ENCODE assay signal across 19 cellular contexts in the genomic region with DNA sequence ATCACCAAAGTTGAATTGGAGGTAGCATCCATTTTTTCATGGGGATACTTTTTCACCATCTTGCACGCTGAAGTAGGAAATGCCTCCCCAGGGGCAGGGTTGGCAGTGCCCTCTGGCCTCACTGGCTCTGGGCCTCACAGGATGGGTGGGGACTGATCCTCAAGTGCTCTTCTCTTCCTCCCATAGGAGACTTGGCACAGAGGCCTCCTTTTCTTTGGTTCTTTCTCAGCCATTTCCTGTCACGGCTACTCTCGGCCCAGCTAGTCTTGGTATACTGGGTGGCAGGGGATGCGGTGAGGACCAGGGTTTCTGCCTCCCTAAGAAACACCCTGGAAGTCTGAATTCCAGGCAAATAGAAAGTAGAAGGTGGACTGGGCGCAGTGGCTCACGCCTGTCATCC. TPM values are rescaled to one million over a fixed set of nuclear protein-coding genes. Genes with fewer than 3 reads are reported as not detected.
DNase-seq lines count a peak whose midpoint lies in the region; ATAC-seq and TF ChIP-seq lines count a peak whose summit lies in the region.
"Had no signal": no experiment of that assay in that cellular context is flagged by ENCODE, and none has a peak within 500 bp of the region (broad histone marks: within the 10 kb centered on the region; RNA-seq: fewer than 3 reads in every experiment).

No MANE protein-coding gene starts in this region.

- peak overlapping the region; percentile 41 for H3K27ac Mint-ChIP-seq in CD8-positive, alpha-beta T cell
- H3K27ac Mint-ChIP-seq in effector memory CD8-positive, alpha-beta T cell, result no peak overlapping the region
- H3K27ac Mint-ChIP-seq: activated naive CD8-positive, alpha-beta T cell treated with anti-CD3 and anti-CD28 coated beads, Interleukin-2, amount 10 ng/mL, durations not matched to agents 7 days and 5 days; CD4-positive, alpha-beta T cell; T-helper 2 cell treated with Interferon-gamma antibody and Interleukin-4, amounts not matched to agents 5 μg/mL and 100 μg/mL, for 36 hours had no signal

- CTCF ChIA-PET in CD8-positive, alpha-beta T cell (lab: Charles Lee), result interaction anchor here (1.0 to 2.6 kb wide), 3 partner anchors 11 to 88 kb away, joined by 4 to 9 read pairs (median 5); no protein-coding TSS in a partner anchor

- no peak for TF ChIP-seq CTCF in CD8-positive, alpha-beta T cell (IDR thresholded peaks at IDR 0.05)
- TF ChIP-seq CTCF in right atrium auricular region (IDR thresholded peaks at IDR 0.05) (no peak), gastrocnemius medialis (IDR thresholded peaks at IDR 0.05 in 4 of 5, conservative IDR thresholded peaks at IDR 0.05 in 1 of 5) (no peak)

- H3K4me3 ChIP-seq in CD8-positive, alpha-beta T cell (ENCODE audit: low read depth, low read length), result no peak overlapping the region
- H3K4me3 ChIP-seq in adipocyte (ENCODE audit: low read length), result peak overlapping the region; percentile 22
- no peak overlapping the region for H3K4me3 ChIP-seq in right atrium auricular region
- no peak overlapping the region for H3K4me3 ChIP-seq in gastrocnemius medialis

- POLR2A ChIA-PET in CD8-positive, alpha-beta T cell (lab: Charles Lee), result interaction anchor here (1.2 kb wide), 1 partner anchor 11 kb away, joined by 7 read pairs; no protein-coding TSS in a partner anchor

- peaks cover 46% of the 10 kb centered on the region for H3K36me3 ChIP-seq in CD8-positive, alpha-beta T cell (ENCODE audit: insufficient read depth, low read length)
- no peaks in the 10 kb centered on the region for H3K36me3 ChIP-seq in adipocyte (ENCODE audit: control insufficient read depth, insufficient read depth, low read length, severe bottlenecking)
- H3K36me3 ChIP-seq in right atrium auricular region, result no peaks in the 10 kb centered on the region
- no peaks in the 10 kb centered on the region for H3K36me3 ChIP-seq in gastrocnemius medialis
- H3K36me3 ChIP-seq: WERI-Rb-1 had no signal

- H3K36me3 Mint-ChIP-seq in CD8-positive, alpha-beta T cell, result peaks cover 52% of the 10 kb centered on the region
- peaks cover 6% of the 10 kb centered on the region for H3K36me3 Mint-ChIP-seq in effector memory CD8-positive, alpha-beta T cell (ENCODE audit: insufficient read depth)

- no peak overlapping the region for H3K4me3 Mint-ChIP-seq in CD8-positive, alpha-beta T cell
- no peak overlapping the region for H3K4me3 Mint-ChIP-seq in effector memory CD8-positive, alpha-beta T cell
- H3K4me3 Mint-ChIP-seq: activated naive CD8-positive, alpha-beta T cell treated with anti-CD3 and anti-CD28 coated beads, Interleukin-2, amount 10 ng/mL, durations not matched to agents 7 days and 5 days; CD4-positive, alpha-beta T cell; T-helper 2 cell treated with Interferon-gamma antibody and Interleukin-4, amounts not matched to agents 5 μg/mL and 100 μg/mL, for 36 hours had no signal

- DNase-seq in CD8-positive, alpha-beta T cell, result no peak
- DNase-seq in adipocyte (ENCODE audit: low read depth) (no peak), right atrium auricular region (ENCODE audit: low spot score) (no peak), gastrocnemius medialis (no peak)
- DNase-seq in effector memory CD8-positive, alpha-beta T cell, result no peak
- DNase-seq: activated naive CD8-positive, alpha-beta T cell treated with anti-CD3 and anti-CD28 coated beads, Interleukin-2, amount 10 ng/mL, durations not matched to agents 7 days and 5 days; CD4-positive, alpha-beta T cell; GF-D8; glutamatergic neuron; left colon; NCI-H1436 treated with DMSO at 0.1 percent for 48 hours; NCI-H524; RPMI8226; WERI-Rb-1 had no signal

- H3K9me3 ChIP-seq in CD8-positive, alpha-beta T cell (ENCODE audit: low read length), result no peaks in the 10 kb centered on the region
- H3K9me3 ChIP-seq in adipocyte (ENCODE audit: control insufficient read depth, low read length) (no peaks in the 10 kb centered on the region), right atrium auricular region (no peaks in the 10 kb centered on the region), gastrocnemius medialis (no peaks in the 10 kb centered on the region)

- no peaks in the 10 kb centered on the region for H3K27me3 ChIP-seq in CD8-positive, alpha-beta T cell (ENCODE audit: insufficient read depth, low read length)
- no peaks in the 10 kb centered on the region for H3K27me3 ChIP-seq in adipocyte (replicated peaks; ENCODE audit: control insufficient read depth, insufficient read depth, low read length)
- no peaks in the 10 kb centered on the region for H3K27me3 ChIP-seq in right atrium auricular region
- H3K27me3 ChIP-seq in gastrocnemius medialis, result no peaks in the 10 kb centered on the region

- H3K27ac ChIP-seq in CD8-positive, alpha-beta T cell (ENCODE audit: low read depth, low read length), result no peak overlapping the region
- peak overlapping the region; percentile 66 to 85 for H3K27ac ChIP-seq in right atrium auricular region
- peak overlapping the region in 3 of 4 donors; percentile 60 to 64 (median 61) for H3K27ac ChIP-seq in gastrocnemius medialis
- H3K27ac ChIP-seq: WERI-Rb-1 had no signal

- H3K4me1 ChIP-seq in CD8-positive, alpha-beta T cell (ENCODE audit: insufficient read depth, low read length), result peaks cover 14% of the 10 kb centered on the region
- H3K4me1 ChIP-seq in adipocyte (ENCODE audit: control insufficient read depth, insufficient read depth, low read length) (peaks cover 67% of the 10 kb centered on the region), right atrium auricular region (peaks cover 0 to 66% of the 10 kb centered on the region in 2 donors), gastrocnemius medialis (peaks cover 24 to 33% of the 10 kb centered on the region in 2 donors)

- no peaks in the 10 kb centered on the region for H3K27me3 Mint-ChIP-seq in CD8-positive, alpha-beta T cell (ENCODE audit: low read depth)
- no peaks in the 10 kb centered on the region for H3K27me3 Mint-ChIP-seq in effector memory CD8-positive, alpha-beta T cell
- H3K27me3 Mint-ChIP-seq: activated naive CD8-positive, alpha-beta T cell treated with anti-CD3 and anti-CD28 coated beads, Interleukin-2, amount 10 ng/mL, durations not matched to agents 7 days and 5 days; CD4-positive, alpha-beta T cell had no signal

- no peak for ATAC-seq in CD8-positive, alpha-beta T cell
- ATAC-seq in gastrocnemius medialis, result peak in 1 of 2 donors; percentile 22
- no peak for ATAC-seq in GM21390 (IDR thresholded peaks at IDR 0.05; ENCODE audit: unreplicated experiment)
- no peak for ATAC-seq in activated CD4-positive, CD25-positive, alpha-beta regulatory T cell treated with anti-CD3 and anti-CD28 coated beads, Interleukin-2, amount 50 U/mL, for 24 hours
- ATAC-seq in effector memory CD8-positive, alpha-beta T cell (replicated peaks), result no peak
- ATAC-seq in HG03280 (IDR thresholded peaks at IDR 0.05; ENCODE audit: unreplicated experiment), result no peak
- ATAC-seq: left colon, SK-N-SH treated with all-trans-retinoic acid at 6 μM for 48 hours had no signal

- in situ Hi-C loops in gastrocnemius medialis (cut with MboI; ENCODE audit: low sequenced_read_pairs in 4 of 4), result no loop called here

- H3K4me1 Mint-ChIP-seq in CD8-positive, alpha-beta T cell (ENCODE audit: low read depth), result peaks cover 10% of the 10 kb centered on the region
- H3K4me1 Mint-ChIP-seq in effector memory CD8-positive, alpha-beta T cell (ENCODE audit: low read depth in 2 of 2), result peaks cover 0 to 6% of the 10 kb centered on the region in 2 donors

- TF ChIP-seq POLR2A in gastrocnemius medialis (IDR thresholded peaks at IDR 0.05), result no peak

- H3K9me3 Mint-ChIP-seq in CD8-positive, alpha-beta T cell, result no peaks in the 10 kb centered on the region
- no peaks in the 10 kb centered on the region for H3K9me3 Mint-ChIP-seq in effector memory CD8-positive, alpha-beta T cell
- H3K9me3 Mint-ChIP-seq: activated naive CD8-positive, alpha-beta T cell treated with anti-CD3 and anti-CD28 coated beads, Interleukin-2, amount 10 ng/mL, durations not matched to agents 7 days and 5 days; CD4-positive, alpha-beta T cell; T-helper 2 cell treated with Interferon-gamma antibody and Interleukin-4, amounts not matched to agents 5 μg/mL and 100 μg/mL, for 36 hours had no signal

- intact Hi-C loops in CD8-positive, alpha-beta T cell (cut with DNase I, micrococcal nuclease), result no loop called here
- intact Hi-C loops in gastrocnemius medialis (cut with DNase I; ENCODE audit: low total_unique reads), result no loop called here

- peak overlapping the region; percentile 73 for H3K9ac ChIP-seq in adipocyte (ENCODE audit: low read length)

RNA-seq across cellular contexts. Expression of gene PECAM1, which starts 58.2 kb away (rescaled TPM):
- 10 to 100 TPM; 64.3 to 70.6 TPM for total RNA-seq in CD8-positive, alpha-beta T cell
- total RNA-seq in right atrium auricular region, result 100 to 1,000 TPM in 1 of 2 donors, 10 to 100 TPM in 1; 77.5 to 153 TPM
- total RNA-seq in gastrocnemius medialis, result 10 to 100 TPM; 35.1 to 71.5 (median 51.3) TPM
